ENCODE assay signal across 8 cellular contexts in genomic region chr2:119359774-119360173, GRCh38.
"Had no signal": no experiment of that assay in that cellular context is flagged by ENCODE, and none has a peak within 500 bp of the region (broad histone marks: within the 10 kb centered on the region; RNA-seq: fewer than 3 reads in every experiment).

No MANE protein-coding gene starts in this region.

- H3K27ac Mint-ChIP-seq: HFFc6 had no signal

- H3K27ac ChIP-seq: GM23248, HL-60 had no signal

- H3K4me3 Mint-ChIP-seq: HFFc6 had no signal

- H3K9me3 Mint-ChIP-seq: HFFc6 had no signal

- H3K4me3 ChIP-seq: GM23248, HAP-1 had no signal

- DNase-seq: GM23248, GOT3, H7, HFFc6, IMR-90 had no signal

- ATAC-seq: HCT116 had no signal

- H3K9ac ChIP-seq: GM23248 had no signal

- H2AFZ ChIP-seq: GM23248 had no signal

- H3K4me1 ChIP-seq: HAP-1 had no signal

- H3K9me3 ChIP-seq: HAP-1 had no signal

- H3K36me3 ChIP-seq: HAP-1 had no signal
